10 cellular contexts compared by ENCODE assay signal in genomic region chr20:51678041-51678697, GRCh38.
DNase-seq lines count a peak whose midpoint lies in the region; ATAC-seq and TF ChIP-seq lines count a peak whose summit lies in the region.
"Had no signal": no experiment of that assay in that cellular context is flagged by ENCODE, and none has a peak within 500 bp of the region (broad histone marks: within the 10 kb centered on the region; RNA-seq: fewer than 3 reads in every experiment).

No MANE protein-coding gene starts in this region.

- peak; percentile 44 for TF ChIP-seq CTCF in choroid plexus epithelial cell (conservative IDR thresholded peaks at IDR 0.05; ENCODE audit: low read depth, low read length)
- TF ChIP-seq CTCF in nephron (IDR thresholded peaks at IDR 0.05; ENCODE audit: unreplicated experiment in 3 of 3), result peak in 2 of 3 experiments; percentile 25 to 31

- H3K4me3 Mint-ChIP-seq in nephron, result no peak overlapping the region
- no peak overlapping the region for H3K4me3 Mint-ChIP-seq in activated CD4-positive, alpha-beta T cell treated with anti-CD3 and anti-CD28 coated beads, Interleukin-2, amount 10 ng/mL, durations not matched to agents 24 days and 14 days
- H3K4me3 Mint-ChIP-seq: CD4-positive, CD25-positive, alpha-beta regulatory T cell had no signal

- H3K36me3 Mint-ChIP-seq in nephron (ENCODE audit: low read depth), result peaks cover 43% of the 10 kb centered on the region
- H3K36me3 Mint-ChIP-seq in activated CD4-positive, alpha-beta T cell treated with anti-CD3 and anti-CD28 coated beads, Interleukin-2, amount 10 ng/mL, durations not matched to agents 24 days and 14 days (ENCODE audit: low read depth), result no peaks in the 10 kb centered on the region
- H3K36me3 Mint-ChIP-seq: CD4-positive, CD25-positive, alpha-beta regulatory T cell had no signal

- DNase-seq in Ammon's horn (ENCODE audit: low spot score), result peak; percentile 91
- peak; percentile 70 for DNase-seq in NCI-H2227 (lab: John Stamatoyannopoulos, UW; ENCODE audit: unreplicated experiment)
- DNase-seq in choroid plexus epithelial cell (ENCODE audit: low read depth), result peak; percentile 24
- DNase-seq in activated CD4-positive, alpha-beta T cell treated with anti-CD3 and anti-CD28 coated beads, Interleukin-2, amount 10 ng/mL, durations not matched to agents 24 days and 14 days, result no peak
- DNase-seq in AML-193 (lab: John Stamatoyannopoulos, UW), result no peak
- DNase-seq in NCI-H1436 (lab: John Stamatoyannopoulos, UW), result no peak
- DNase-seq: amniotic stem cell; CD4-positive, CD25-positive, alpha-beta regulatory T cell had no signal

- no peak for ATAC-seq in GM18909 (IDR thresholded peaks at IDR 0.05; ENCODE audit: poor library complexity, unreplicated experiment)

- intact Hi-C loops in activated CD4-positive, alpha-beta T cell treated with anti-CD3 and anti-CD28 coated beads, Interleukin-2, amount 10 ng/mL, durations not matched to agents 24 days and 14 days (cut with micrococcal nuclease), result no loop called here

- no peaks in the 10 kb centered on the region for H3K27me3 Mint-ChIP-seq in nephron (ENCODE audit: low read depth)
- peaks cover 3% of the 10 kb centered on the region for H3K27me3 Mint-ChIP-seq in activated CD4-positive, alpha-beta T cell treated with anti-CD3 and anti-CD28 coated beads, Interleukin-2, amount 10 ng/mL, durations not matched to agents 24 days and 14 days

- H3K9me3 Mint-ChIP-seq in nephron, result no peaks in the 10 kb centered on the region
- H3K9me3 Mint-ChIP-seq in activated CD4-positive, alpha-beta T cell treated with anti-CD3 and anti-CD28 coated beads, Interleukin-2, amount 10 ng/mL, durations not matched to agents 24 days and 14 days, result no peaks in the 10 kb centered on the region
- H3K9me3 Mint-ChIP-seq: CD4-positive, CD25-positive, alpha-beta regulatory T cell had no signal

- no peak overlapping the region for H3K4me3 ChIP-seq in choroid plexus epithelial cell (ENCODE audit: low read depth, low read length)

- peaks cover 14% of the 10 kb centered on the region for H3K4me1 Mint-ChIP-seq in nephron
- no peaks in the 10 kb centered on the region for H3K4me1 Mint-ChIP-seq in activated CD4-positive, alpha-beta T cell treated with anti-CD3 and anti-CD28 coated beads, Interleukin-2, amount 10 ng/mL, durations not matched to agents 24 days and 14 days
- H3K4me1 Mint-ChIP-seq: CD4-positive, CD25-positive, alpha-beta regulatory T cell had no signal

- peak overlapping the region; percentile 54 to 81 (median 67) for H3K27ac Mint-ChIP-seq in nephron
- no peak overlapping the region for H3K27ac Mint-ChIP-seq in activated CD4-positive, alpha-beta T cell treated with anti-CD3 and anti-CD28 coated beads, Interleukin-2, amount 10 ng/mL, durations not matched to agents 24 days and 14 days
- H3K27ac Mint-ChIP-seq: CD4-positive, CD25-positive, alpha-beta regulatory T cell had no signal

Comparison
In these comparisons a context has a peak if more than half of its experiments do, and no peak if none do; other contexts are left out.
1. DNase-seq: peak in Ammon's horn (single experiment), NCI-H2227 (single experiment) and choroid plexus epithelial cell (single experiment); none in activated CD4-positive, alpha-beta T cell treated with anti-CD3 and anti-CD28 coated beads, Interleukin-2, amount 10 ng/mL, durations not matched to agents 24 days and 14 days (single experiment), AML-193 (0 of 2) and NCI-H1436 (single experiment).